Comparison of ENCODE assay signal across 11 cellular contexts in the genomic region with DNA sequence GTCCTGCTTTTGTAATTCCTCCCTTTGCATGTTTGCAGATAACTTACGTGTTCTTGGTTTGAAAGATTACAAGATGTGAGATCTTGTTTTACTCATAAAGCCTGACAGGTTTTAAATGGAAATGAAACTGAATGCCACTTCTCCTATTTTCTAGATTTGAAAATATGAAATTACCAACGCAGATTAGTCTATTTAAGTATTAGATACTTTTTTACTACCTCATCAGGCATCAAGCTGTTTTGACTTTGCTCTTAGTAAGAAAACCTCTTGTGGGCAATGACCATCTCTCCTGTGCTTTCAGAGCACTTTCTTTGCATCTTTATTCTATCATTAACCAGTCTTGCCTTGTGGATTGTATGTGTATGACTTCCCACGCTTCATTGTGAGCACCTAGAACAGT. TPM values are rescaled to one million over a fixed set of nuclear protein-coding genes. Genes with fewer than 3 reads are reported as not detected.
DNase-seq lines count a peak whose midpoint lies in the region; ATAC-seq and TF ChIP-seq lines count a peak whose summit lies in the region.
"Had no signal": no experiment of that assay in that cellular context is flagged by ENCODE, and none has a peak within 500 bp of the region (broad histone marks: within the 10 kb centered on the region; RNA-seq: fewer than 3 reads in every experiment).

No MANE protein-coding gene starts in this region.

- no TSS peak for BruUV-seq in Calu3 (replicated peaks; lab: Mats Ljungman, UMichigan)

- POLR2A ChIA-PET in T-cell (lab: Charles Lee), result no interaction called here

- H3K9ac ChIP-seq in BLaER1, result no peak overlapping the region

- H3K9me3 ChIP-seq in BLaER1 (no peaks in the 10 kb centered on the region), WERI-Rb-1 (ENCODE audit: severe bottlenecking) (no peaks in the 10 kb centered on the region)

- TF ChIP-seq CTCF in WERI-Rb-1 (IDR thresholded peaks at IDR 0.05; ENCODE audit: low read depth, low read length) (no peak), Calu3 (IDR thresholded peaks at IDR 0.05; ENCODE audit: unreplicated experiment) (no peak)

- no peak overlapping the region for H3K27ac ChIP-seq in BLaER1
- H3K27ac ChIP-seq in WERI-Rb-1, result no peak overlapping the region

- H3K36me3 ChIP-seq in BLaER1 (no peaks in the 10 kb centered on the region), WERI-Rb-1 (peaks cover 6% of the 10 kb centered on the region)

- H3K27me3 Mint-ChIP-seq in T-cell (no peaks in the 10 kb centered on the region), Calu3 (ENCODE audit: unreplicated experiment) (no peaks in the 10 kb centered on the region)

- intact Hi-C loops in Calu3 (cut with micrococcal nuclease; ENCODE audit: unreplicated experiment), result loop anchor here (5.0 kb wide), 2 partner anchors 228 to 338 kb away; no protein-coding TSS in a partner anchor

- H3K27ac Mint-ChIP-seq in T-cell (peak overlapping the region in 1 of 2 donors; percentile 24), Calu3 (ENCODE audit: unreplicated experiment) (no peak overlapping the region)

- H3K4me3 Mint-ChIP-seq in T-cell (peak overlapping the region in 2 of 3 donors; percentile 21 to 50), Calu3 (ENCODE audit: low read depth, unreplicated experiment) (no peak overlapping the region)

- H3K27me3 ChIP-seq in BLaER1 (no peaks in the 10 kb centered on the region), WERI-Rb-1 (ENCODE audit: insufficient read depth, low read depth, severe bottlenecking) (no peaks in the 10 kb centered on the region)

- CTCF ChIA-PET in T-cell (lab: Charles Lee), result interaction anchor here (0.6 to 1.0 kb wide), 4 partner anchors 52 to 672 kb away, joined by 3 to 4 read pairs (median 3); no protein-coding TSS in a partner anchor
- CTCF ChIA-PET in Calu3 (lab: Charles Lee), result interaction anchor here (0.6 kb wide), 1 partner anchor 106 kb away, joined by 3 read pairs; no protein-coding TSS in a partner anchor

- ATAC-seq in GM18907 (IDR thresholded peaks at IDR 0.05; ENCODE audit: unreplicated experiment) (peak; percentile 41), HG03060 (IDR thresholded peaks at IDR 0.05; ENCODE audit: low read depth, unreplicated experiment) (peak; percentile 25), T-cell (replicated peaks in 1 of 4) (no peak)

- DNase-seq in T-cell (no peak), D341Med (ENCODE audit: low spot score) (no peak), WERI-Rb-1 (no peak), mesenteric fat pad (ENCODE audit: low spot score) (no peak), Calu3 (no peak)
- DNase-seq: AML-193; NCI-H526 treated with DMSO at 0.1 percent for 48 hours; stimulated activated CD4-positive, alpha-beta T cell treated with anti-CD3 and anti-CD28 coated beads, Interleukin-4, amount 100 ng/mL, for 1 hour had no signal

- peak overlapping the region; percentile 75 for H3K4me2 ChIP-seq in BLaER1

- no peaks in the 10 kb centered on the region for H3K9me3 Mint-ChIP-seq in T-cell
- H3K9me3 Mint-ChIP-seq in Calu3 (ENCODE audit: low read depth, unreplicated experiment), result no peaks in the 10 kb centered on the region

- H3K4me1 Mint-ChIP-seq in T-cell (peaks cover 52 to 55% (median 53%) of the 10 kb centered on the region in 3 donors), Calu3 (ENCODE audit: low read depth, unreplicated experiment) (peaks cover 41% of the 10 kb centered on the region)

- H3K4me3 ChIP-seq in BLaER1 (no peak overlapping the region), WERI-Rb-1 (ENCODE audit: low read depth, low read length) (no peak overlapping the region)

- H4K20me1 ChIP-seq in BLaER1, result peaks cover 35% of the 10 kb centered on the region

- peaks cover 37% of the 10 kb centered on the region for H3K4me1 ChIP-seq in BLaER1

- H3K36me3 Mint-ChIP-seq in T-cell (peaks cover 6% of the 10 kb centered on the region), Calu3 (ENCODE audit: insufficient read depth, unreplicated experiment) (peaks cover 34% of the 10 kb centered on the region)

RNA-seq across cellular contexts. Expression of a gene that starts 3.5 kb away (rescaled TPM):
- total RNA-seq in T-cell (10 to 100 TPM; 25.8 to 37.2 (median 28.2) TPM), mesenteric fat pad (57.0 TPM), Calu3 (2022) (43.3 and 46.6 TPM in 2 replicates)

Comparison
In these comparisons a context has a peak if more than half of its experiments do, and no peak if none do; other contexts are left out.
1. ATAC-seq: peak in GM18907 (single experiment) and HG03060 (single experiment); none in T-cell (0 of 4).